20 cellular contexts compared by ENCODE assay signal in the genomic region with DNA sequence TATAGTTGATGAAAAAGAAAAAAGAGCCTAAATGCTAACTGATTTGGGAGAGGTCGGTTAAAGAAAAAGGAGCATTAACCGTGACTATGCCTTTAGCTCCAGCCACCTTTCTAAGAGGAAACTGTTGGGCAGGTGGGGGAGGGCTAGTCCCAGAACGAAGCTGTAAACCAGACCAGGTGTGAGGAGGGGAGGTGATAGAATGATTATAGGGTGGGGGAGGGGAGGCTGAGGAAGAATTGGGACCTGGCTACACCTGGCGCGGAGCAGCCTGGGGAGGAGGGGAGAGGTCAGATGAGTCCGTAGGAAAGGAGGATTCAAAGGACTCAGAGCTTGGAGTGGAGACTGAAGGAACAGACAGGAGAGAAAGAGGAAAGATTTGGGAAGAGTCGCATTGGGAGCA.
DNase-seq lines count a peak whose midpoint lies in the region; ATAC-seq and TF ChIP-seq lines count a peak whose summit lies in the region.
"Had no signal": no experiment of that assay in that cellular context is flagged by ENCODE, and none has a peak within 500 bp of the region (broad histone marks: within the 10 kb centered on the region; RNA-seq: fewer than 3 reads in every experiment).

No MANE protein-coding gene starts in this region.

- H3K79me1 ChIP-seq in mesendoderm (ENCODE audit: low read length), result no peaks in the 10 kb centered on the region

- H3K18ac ChIP-seq in mesendoderm (ENCODE audit: low read length), result peak overlapping the region; percentile 24

- H3K4me2 ChIP-seq in GM23338 (peak overlapping the region; percentile 70), mesendoderm (ENCODE audit: low read length) (no peak overlapping the region)

- H3F3A ChIP-seq in GM23338 (replicated peaks; ENCODE audit: low read depth), result no peaks in the 10 kb centered on the region

- no CpG with 5 or more reads among the region's 7 CpGs for WGBS in mesendoderm (ENCODE audit: extremely low coverage, insufficient coverage, low lambda C conversion rate)

- H3K23ac ChIP-seq in mesendoderm (ENCODE audit: low read length), result no peak overlapping the region

- H3K27me3 Mint-ChIP-seq in GM23338 (ENCODE audit: insufficient read depth, low read depth, poor library complexity), result peaks cover 5% of the 10 kb centered on the region
- H3K27me3 Mint-ChIP-seq in stimulated activated naive B cell treated with anti-CD40 and anti-IgM and Interleukin-4, amounts not matched to agents 10 μg/mL and 1 μg/mL and 100 μg/mL, for 72 hours, result no peaks in the 10 kb centered on the region

- H2AK5ac ChIP-seq in mesendoderm (ENCODE audit: low read length), result no peak overlapping the region

- H3K27ac ChIP-seq in GM23338 (ENCODE audit: low read depth) (peak overlapping the region; percentile 94), duodenal mucosa (ENCODE audit: low read depth, low read length) (no peak overlapping the region), mesendoderm (ENCODE audit: low read depth, low read length) (no peak overlapping the region), right atrium auricular region (no peak overlapping the region), uterus (no peak overlapping the region)
- H3K27ac ChIP-seq: GM23248 had no signal

- peak overlapping the region; percentile 71 for H3K27ac Mint-ChIP-seq in GM23338
- H3K27ac Mint-ChIP-seq in stimulated activated naive B cell treated with anti-CD40 and anti-IgM and Interleukin-4, amounts not matched to agents 10 μg/mL and 1 μg/mL and 100 μg/mL, for 72 hours, result no peak overlapping the region

- H3K36me3 Mint-ChIP-seq in GM23338 (ENCODE audit: low read depth), result peaks cover 3% of the 10 kb centered on the region; the same call in 1 of the 3 replicates
- H3K36me3 Mint-ChIP-seq in stimulated activated naive B cell treated with anti-CD40 and anti-IgM and Interleukin-4, amounts not matched to agents 10 μg/mL and 1 μg/mL and 100 μg/mL, for 72 hours, result no peaks in the 10 kb centered on the region

- H3K9me3 ChIP-seq in duodenal mucosa (ENCODE audit: control insufficient read depth in 1 of 2, low read length in 2 of 2) (peaks cover 6 to 9% of the 10 kb centered on the region in 2 donors), right atrium auricular region (peaks cover 0 to 6% of the 10 kb centered on the region in 2 donors), uterus (no peaks in the 10 kb centered on the region)

- no peak overlapping the region for H2BK15ac ChIP-seq in mesendoderm (replicated peaks; ENCODE audit: low read depth)

- H3K9ac ChIP-seq in duodenal mucosa (ENCODE audit: low read depth in 1 of 2, low read length in 2 of 2), result peak overlapping the region in 1 of 2 donors; percentile 33
- peak overlapping the region; percentile 15 for H3K9ac ChIP-seq in mesendoderm (ENCODE audit: low read length)
- H3K9ac ChIP-seq: GM23248 had no signal

- H2BK120ac ChIP-seq in mesendoderm (ENCODE audit: low read depth, low read length), result no peak overlapping the region

- peak overlapping the region; percentile 28 for H3K4me3 Mint-ChIP-seq in GM23338
- no peak overlapping the region for H3K4me3 Mint-ChIP-seq in stimulated activated naive B cell treated with anti-CD40 and anti-IgM and Interleukin-4, amounts not matched to agents 10 μg/mL and 1 μg/mL and 100 μg/mL, for 72 hours

- no peaks in the 10 kb centered on the region for H3K9me3 Mint-ChIP-seq in GM23338
- H3K9me3 Mint-ChIP-seq in stimulated activated naive B cell treated with anti-CD40 and anti-IgM and Interleukin-4, amounts not matched to agents 10 μg/mL and 1 μg/mL and 100 μg/mL, for 72 hours, result peaks cover 4 to 6% of the 10 kb centered on the region in 2 donors

- H3K4ac ChIP-seq in mesendoderm (ENCODE audit: low read depth, low read length), result no peak overlapping the region

- H3K79me2 ChIP-seq in GM23338 (replicated peaks; ENCODE audit: insufficient read depth) (no peaks in the 10 kb centered on the region), mesendoderm (ENCODE audit: control insufficient read depth, insufficient read depth, low read length) (no peaks in the 10 kb centered on the region)

- TF ChIP-seq CTCF in GM23338 (conservative IDR thresholded peaks at IDR 0.05; ENCODE audit: low read depth in 2 of 2) (no peak), right atrium auricular region (IDR thresholded peaks at IDR 0.05) (no peak), uterus (IDR thresholded peaks at IDR 0.05) (no peak)

- H3K4me1 ChIP-seq in GM23338 (ENCODE audit: insufficient read depth) (peaks cover 23% of the 10 kb centered on the region), duodenal mucosa (ENCODE audit: control insufficient read depth in 1 of 2, insufficient read depth in 2 of 2, low read length in 2 of 2) (peaks cover 0 to 4% of the 10 kb centered on the region in 2 donors), mesendoderm (ENCODE audit: control insufficient read depth, low read depth, low read length) (peaks cover 5% of the 10 kb centered on the region), right atrium auricular region (no peaks in the 10 kb centered on the region), uterus (no peaks in the 10 kb centered on the region)
- H3K4me1 ChIP-seq: Caco-2 had no signal

- peak overlapping the region; percentile 38 for H3K56ac ChIP-seq in mesendoderm (ENCODE audit: low read length)

- no peak overlapping the region for H2BK5ac ChIP-seq in mesendoderm (ENCODE audit: low read length)

- H3K27me3 ChIP-seq in GM23338 (ENCODE audit: insufficient read depth) (no peaks in the 10 kb centered on the region), duodenal mucosa (ENCODE audit: control insufficient read depth in 1 of 2, insufficient read depth in 2 of 2, low read length in 2 of 2) (no peaks in the 10 kb centered on the region), mesendoderm (ENCODE audit: insufficient read depth, low read length, poor library complexity) (no peaks in the 10 kb centered on the region), right atrium auricular region (no peaks in the 10 kb centered on the region), uterus (no peaks in the 10 kb centered on the region)
- H3K27me3 ChIP-seq: MG63 had no signal

- peak; percentile 87 for DNase-seq in GM23338 (ENCODE audit: low spot score)
- DNase-seq in NCI-H510A (lab: John Stamatoyannopoulos, UW), result peak; percentile 7
- peak; percentile 77 for DNase-seq in mesendoderm
- no peak for DNase-seq in stimulated activated naive B cell treated with anti-CD40 and anti-IgM and Interleukin-4, amounts not matched to agents 10 μg/mL and 1 μg/mL and 100 μg/mL, for 72 hours
- no peak for DNase-seq in GOT3 (lab: John Stamatoyannopoulos, UW)
- no peak for DNase-seq in right atrium auricular region (ENCODE audit: low spot score)
- no peak for DNase-seq in uterus
- DNase-seq: ACHN, Caco-2, DMS153, GM23248, MG63, NCI-H1092 treated with DMSO at 0.1 percent for 48 hours, NCI-H1694, NCI-H2107, NCI-H226, NCI-H774 had no signal

- peaks cover 39% of the 10 kb centered on the region for H3K4me1 Mint-ChIP-seq in GM23338
- H3K4me1 Mint-ChIP-seq in stimulated activated naive B cell treated with anti-CD40 and anti-IgM and Interleukin-4, amounts not matched to agents 10 μg/mL and 1 μg/mL and 100 μg/mL, for 72 hours, result peaks cover 3 to 6% of the 10 kb centered on the region in 2 donors

- no peak for TF ChIP-seq POLR2A in uterus (IDR thresholded peaks at IDR 0.05)

- H3K4me3 ChIP-seq in GM23338 (peak overlapping the region; percentile 33; the same call in 1 of the 2 replicates), duodenal mucosa (ENCODE audit: low read depth in 1 of 2, low read length in 2 of 2) (peak overlapping the region; percentile 40 to 61), mesendoderm (ENCODE audit: low read length) (no peak overlapping the region), right atrium auricular region (no peak overlapping the region), uterus (no peak overlapping the region)
- H3K4me3 ChIP-seq: GM23248, MG63 had no signal

- H3K9me2 ChIP-seq in GM23338 (ENCODE audit: insufficient read depth), result no peaks in the 10 kb centered on the region

- H2AFZ ChIP-seq in GM23338, result no peak overlapping the region
- H2AFZ ChIP-seq: GM23248 had no signal

- H4K5ac ChIP-seq in mesendoderm (ENCODE audit: low read length), result no peak overlapping the region

- intact Hi-C loops in uterus (cut with DNase I; ENCODE audit: low total_unique reads), result loop anchor here (5.0 kb wide), 1 partner anchor 98 kb away; no protein-coding TSS in a partner anchor

- ATAC-seq in GM23338, result peak; percentile 66
- ATAC-seq in stimulated activated naive B cell treated with anti-CD40 and anti-IgM and Interleukin-4, amounts not matched to agents 10 μg/mL and 1 μg/mL and 100 μg/mL, for 72 hours (replicated peaks), result no peak
- ATAC-seq: Panc1, Right ventricle myocardium inferior had no signal

- H3K36me3 ChIP-seq in GM23338 (ENCODE audit: insufficient read depth) (0 out of 2 replicates have a peak, but pooled peaks cover 5% of the 10 kb centered on the region), duodenal mucosa (ENCODE audit: control insufficient read depth in 1 of 2, insufficient read depth in 2 of 2, low read length in 2 of 2) (no peaks in the 10 kb centered on the region), mesendoderm (ENCODE audit: control insufficient read depth, insufficient read depth, low read length) (no peaks in the 10 kb centered on the region), right atrium auricular region (no peaks in the 10 kb centered on the region), uterus (no peaks in the 10 kb centered on the region)
- H3K36me3 ChIP-seq: MG63 had no signal

- no peak overlapping the region for H4K8ac ChIP-seq in mesendoderm (ENCODE audit: low read depth, low read length)

- no peaks in the 10 kb centered on the region for H4K20me1 ChIP-seq in GM23338 (replicated peaks; ENCODE audit: insufficient read depth)

Comparison
In these comparisons a context has a peak if more than half of its experiments do, and no peak if none do; other contexts are left out.
1. DNase-seq: peak in GM23338 (single experiment), NCI-H510A (single experiment) and mesendoderm (single experiment); none in stimulated activated naive B cell treated with anti-CD40 and anti-IgM and Interleukin-4, amounts not matched to agents 10 μg/mL and 1 μg/mL and 100 μg/mL, for 72 hours (single experiment), GOT3 (single experiment), right atrium auricular region (single experiment) and uterus (0 of 2).
2. H3K4me3 ChIP-seq: peak in GM23338 (single experiment) and duodenal mucosa (2 of 2); none in mesendoderm (single experiment), right atrium auricular region (0 of 2) and uterus (0 of 2).